Comparison of ENCODE assay signal across 15 cellular contexts in the genomic region with DNA sequence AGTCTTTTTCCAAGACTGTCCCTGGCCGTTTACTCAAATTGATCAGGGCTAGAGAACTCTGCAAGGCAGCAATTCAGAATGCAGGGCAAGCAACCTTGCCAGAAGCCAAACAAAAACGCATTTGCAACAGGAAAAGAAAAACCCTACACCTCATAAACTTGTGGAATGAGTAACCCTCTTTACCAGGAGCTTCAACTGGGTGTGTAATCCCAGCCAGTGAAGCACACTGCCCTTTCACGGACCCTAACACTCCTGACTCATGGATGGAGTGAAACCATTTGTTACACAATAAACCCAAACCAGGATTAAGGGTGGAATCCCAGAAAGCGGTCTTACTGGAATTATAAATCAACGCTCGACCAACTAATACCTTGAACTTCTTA. TPM values are rescaled to one million over a fixed set of nuclear protein-coding genes. Genes with fewer than 3 reads are reported as not detected.
DNase-seq lines count a peak whose midpoint lies in the region; ATAC-seq and FAIRE-seq lines count a peak whose summit lies in the region.
"Had no signal": no experiment of that assay in that cellular context is flagged by ENCODE, and none has a peak within 500 bp of the region (broad histone marks: within the 10 kb centered on the region; RNA-seq: fewer than 3 reads in every experiment).

No MANE protein-coding gene starts in this region.

- peak; percentile 90 for DNase-seq in Daoy (ENCODE audit: low read depth)
- peak; percentile 90 for DNase-seq in RCC 7860 (ENCODE audit: low spot score)
- peak; percentile 97 for DNase-seq in epithelial cell of prostate (ENCODE audit: low read depth, low spot score)
- peak; percentile 92 for DNase-seq in non-pigmented ciliary epithelial cell (ENCODE audit: low read depth)
- no peak for DNase-seq in AML-193 (lab: John Stamatoyannopoulos, UW)
- DNase-seq: Caco-2; hippocampal formation; naive thymus-derived CD8-positive, alpha-beta T cell; NCI-H748 treated with DMSO at 0.1 percent for 48 hours; stimulated activated naive CD8-positive, alpha-beta T cell treated with anti-CD3 and anti-CD28 coated beads, Interleukin-15, Interleukin-2, amounts not matched to agents 100 U/mL and 50 U/mL, for 24 hours had no signal

- ATAC-seq in GM21367 (IDR thresholded peaks at IDR 0.05; ENCODE audit: unreplicated experiment) (no peak), HG02938 (IDR thresholded peaks at IDR 0.05; ENCODE audit: unreplicated experiment) (no peak), GM21737 (IDR thresholded peaks at IDR 0.05; ENCODE audit: unreplicated experiment) (no peak)
- ATAC-seq: naive thymus-derived CD8-positive, alpha-beta T cell; stimulated activated naive CD8-positive, alpha-beta T cell treated with anti-CD3 and anti-CD28 coated beads, Interleukin-15, Interleukin-2, amounts not matched to agents 100 U/mL and 50 U/mL, for 24 hours had no signal

- peak overlapping the region; percentile 92 for H3K27ac ChIP-seq in epithelial cell of prostate
- H3K27ac ChIP-seq: cardiac muscle cell had no signal

- peak; percentile 98 for FAIRE-seq in RCC 7860 (lab: Jason Lieb, UNC)
- FAIRE-seq: GM18507 had no signal

RNA-seq across cellular contexts. Expression of a gene that starts 14.8 kb away (rescaled TPM):
- not detected in 2 replicates for total RNA-seq in Daoy (2014; rRNA removed; shearing (Covaris generic))
- total RNA-seq: Caco-2; cardiac muscle cell; naive thymus-derived CD8-positive, alpha-beta T cell had no signal

Comparison
In these comparisons a context has a peak if more than half of its experiments do, and no peak if none do; other contexts are left out.
1. DNase-seq: peak in Daoy (single experiment), RCC 7860 (single experiment), epithelial cell of prostate (single experiment) and non-pigmented ciliary epithelial cell (single experiment); none in AML-193 (0 of 2).